In genomic region chr15:93052090-93052892, GRCh38 we compare ENCODE assay signal across 10 cellular contexts. TPM values are rescaled to one million over a fixed set of nuclear protein-coding genes. Genes with fewer than 3 reads are reported as not detected.
DNase-seq lines count a peak whose midpoint lies in the region; ATAC-seq and TF ChIP-seq lines count a peak whose summit lies in the region.
"Had no signal": no experiment of that assay in that cellular context is flagged by ENCODE, and none has a peak within 500 bp of the region (broad histone marks: within the 10 kb centered on the region; RNA-seq: fewer than 3 reads in every experiment).

No MANE protein-coding gene starts in this region.

- no peaks in the 10 kb centered on the region for H3K36me3 Mint-ChIP-seq in CD4-positive, alpha-beta T cell (ENCODE audit: low read depth)
- no peaks in the 10 kb centered on the region for H3K36me3 Mint-ChIP-seq in activated naive CD8-positive, alpha-beta T cell treated with anti-CD3 and anti-CD28 coated beads, Interleukin-2, amount 50 U/mL, for 24 hours (ENCODE audit: low read depth)

- H3K27ac Mint-ChIP-seq in CD4-positive, alpha-beta T cell, result no peak overlapping the region
- H3K27ac Mint-ChIP-seq in activated naive CD8-positive, alpha-beta T cell treated with anti-CD3 and anti-CD28 coated beads, Interleukin-2, amount 50 U/mL, for 24 hours, result no peak overlapping the region
- H3K27ac Mint-ChIP-seq: T-helper 2 cell treated with Interferon-gamma antibody and Interleukin-4, amounts not matched to agents 5 μg/mL and 100 μg/mL, for 36 hours had no signal

- no peaks in the 10 kb centered on the region for H3K27me3 Mint-ChIP-seq in CD4-positive, alpha-beta T cell
- peaks cover 2% of the 10 kb centered on the region for H3K27me3 Mint-ChIP-seq in activated naive CD8-positive, alpha-beta T cell treated with anti-CD3 and anti-CD28 coated beads, Interleukin-2, amount 50 U/mL, for 24 hours

- H3K4me1 Mint-ChIP-seq in CD4-positive, alpha-beta T cell (ENCODE audit: low read depth), result peaks cover 19% of the 10 kb centered on the region
- H3K4me1 Mint-ChIP-seq in activated naive CD8-positive, alpha-beta T cell treated with anti-CD3 and anti-CD28 coated beads, Interleukin-2, amount 50 U/mL, for 24 hours, result peaks cover 11% of the 10 kb centered on the region

- no peak overlapping the region for H3K4me3 Mint-ChIP-seq in CD4-positive, alpha-beta T cell
- no peak overlapping the region for H3K4me3 Mint-ChIP-seq in activated naive CD8-positive, alpha-beta T cell treated with anti-CD3 and anti-CD28 coated beads, Interleukin-2, amount 50 U/mL, for 24 hours
- H3K4me3 Mint-ChIP-seq: T-helper 2 cell treated with Interferon-gamma antibody and Interleukin-4, amounts not matched to agents 5 μg/mL and 100 μg/mL, for 36 hours had no signal

- H3K9me3 Mint-ChIP-seq in CD4-positive, alpha-beta T cell, result no peaks in the 10 kb centered on the region
- H3K9me3 Mint-ChIP-seq in activated naive CD8-positive, alpha-beta T cell treated with anti-CD3 and anti-CD28 coated beads, Interleukin-2, amount 50 U/mL, for 24 hours, result no peaks in the 10 kb centered on the region
- H3K9me3 Mint-ChIP-seq: T-helper 2 cell treated with Interferon-gamma antibody and Interleukin-4, amounts not matched to agents 5 μg/mL and 100 μg/mL, for 36 hours had no signal

- H3K27ac ChIP-seq in CD4-positive, alpha-beta T cell (ENCODE audit: low read depth, low read length), result no peak overlapping the region
- no peak overlapping the region for H3K27ac ChIP-seq in foreskin keratinocyte

- POLR2A ChIA-PET in CD4-positive, alpha-beta T cell (lab: Charles Lee), result no interaction called here

- ATAC-seq in CD4-positive, alpha-beta T cell (ENCODE audit: poor library complexity), result no peak
- no peak for ATAC-seq in foreskin keratinocyte
- ATAC-seq in HG03159 (IDR thresholded peaks at IDR 0.05; ENCODE audit: unreplicated experiment), result no peak
- no peak for ATAC-seq in activated naive CD8-positive, alpha-beta T cell treated with anti-CD3 and anti-CD28 coated beads, Interleukin-2, amount 50 U/mL, for 24 hours

- peak; percentile 15 for TF ChIP-seq CTCF in CD4-positive, alpha-beta T cell (IDR thresholded peaks at IDR 0.05)
- TF ChIP-seq CTCF in GM13976 (IDR thresholded peaks at IDR 0.05; ENCODE audit: borderline replicate concordance, control extremely low read depth, extremely low read depth, insufficient read depth, missing control alignments) (peak; percentile 5), foreskin keratinocyte (conservative IDR thresholded peaks at IDR 0.05) (peak; percentile 32)

- no peaks in the 10 kb centered on the region for H3K9me3 ChIP-seq in CD4-positive, alpha-beta T cell (ENCODE audit: control insufficient read depth, low read length)

- in situ Hi-C loops in GM13976 (cut with MboI; ENCODE audit: low sequenced_read_pairs, unreplicated experiment), result no loop called here

- no peak for DNase-seq in CD4-positive, alpha-beta T cell
- DNase-seq in GM13976 (ENCODE audit: low spot score) (no peak), RPMI8226 (peak; percentile 74), foreskin keratinocyte (no peak), NCI-H2081 treated with DMSO at 0.1 percent for 48 hours (lab: John Stamatoyannopoulos, UW) (no peak)
- DNase-seq in stimulated activated CD4-positive, alpha-beta T cell treated with anti-CD3 and anti-CD28 coated beads, Interleukin-4, amount 100 ng/mL, for 1 hour, result no peak
- DNase-seq in activated naive CD8-positive, alpha-beta T cell treated with anti-CD3 and anti-CD28 coated beads, Interleukin-2, amount 50 U/mL, for 24 hours, result no peak
- DNase-seq: NCI-H187 treated with DMSO at 0.1 percent for 48 hours had no signal

- CTCF ChIA-PET in CD4-positive, alpha-beta T cell (lab: Charles Lee), result no interaction called here

- intact Hi-C loops in CD4-positive, alpha-beta T cell (cut with DNase I, micrococcal nuclease), result no loop called here

- no peaks in the 10 kb centered on the region for H3K27me3 ChIP-seq in CD4-positive, alpha-beta T cell (ENCODE audit: control insufficient read depth, insufficient read depth, low read length)
- peaks cover 12% of the 10 kb centered on the region for H3K27me3 ChIP-seq in foreskin keratinocyte

- no peaks in the 10 kb centered on the region for H3K4me1 ChIP-seq in foreskin keratinocyte

RNA-seq across cellular contexts. Expression of gene RGMA, which starts 36.7 kb away (rescaled TPM):
- total RNA-seq in CD4-positive, alpha-beta T cell, result not detected
- total RNA-seq in foreskin keratinocyte, result 1.4 and 1.8 TPM in 2 replicates
- 1.2 TPM in 2 replicates for polyA plus RNA-seq in foreskin keratinocyte
